8 cellular contexts compared by ENCODE assay signal in the genomic region with DNA sequence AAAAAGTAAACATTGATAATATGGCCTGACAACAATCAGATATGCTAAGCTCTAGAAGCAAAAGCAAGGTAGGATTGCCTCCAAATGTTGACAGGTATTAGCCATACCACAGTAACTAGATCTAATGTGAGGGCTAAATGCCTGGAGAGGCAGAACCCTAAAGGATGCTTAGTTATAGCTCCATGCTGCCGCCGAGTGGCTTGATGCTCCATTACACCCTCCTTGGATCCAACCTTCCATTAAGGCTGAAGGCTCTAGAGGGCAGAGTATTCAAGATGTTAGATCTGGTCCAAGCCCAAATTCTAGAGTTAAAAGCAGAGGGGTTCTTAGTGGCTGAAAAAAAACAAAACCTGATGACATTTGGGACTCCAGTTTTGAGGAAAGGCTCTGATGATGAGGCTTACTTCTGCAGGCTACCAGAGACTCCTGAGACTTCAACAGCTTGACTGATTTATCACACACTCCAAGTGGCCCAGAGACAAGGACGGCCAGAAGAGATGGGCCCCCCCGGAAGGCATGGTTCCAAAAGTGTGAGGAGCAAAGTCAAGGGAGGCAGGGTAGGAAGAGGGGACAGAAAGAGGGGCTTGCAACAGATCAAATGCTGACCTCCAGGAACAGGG. TPM values are rescaled to one million over a fixed set of nuclear protein-coding genes. Genes with fewer than 3 reads are reported as not detected.
A peak's percentile ranks its signal among the peaks of the same experiment; 100 is the strongest.
DNase-seq lines count a peak whose midpoint lies in the region; ATAC-seq and TF ChIP-seq lines count a peak whose summit lies in the region.

No MANE protein-coding gene starts in this region.

- H3K27me3 Mint-ChIP-seq in CD8-positive, alpha-beta T cell (ENCODE audit: low read depth): no peaks in the 10 kb centered on the region
- H3K27me3 Mint-ChIP-seq in activated T-helper 1 cell treated with anti-CD3 and anti-CD28 coated beads, Interleukin-12 subunit alpha, Interleukin-12 subunit beta, Interleukin-2, Interleukin-4 antibody, amounts not matched to agents 30 ng/mL and 10 ng/mL and 1 ng/mL, durations not matched to agents 14 hours and 24 hours and 36 hours (ENCODE audit: insufficient read depth): peaks cover 3% of the 10 kb centered on the region
- peaks cover 27% of the 10 kb centered on the region for H3K27me3 Mint-ChIP-seq in osteocyte (ENCODE audit: unreplicated experiment)

- no peak overlapping the region for H2BK15ac ChIP-seq in IMR-90 (ENCODE audit: low read depth, low read length)

- no peak overlapping the region for H4K91ac ChIP-seq in IMR-90 (ENCODE audit: insufficient read depth, low read depth, low read length)

- no peak overlapping the region for H3K9ac ChIP-seq in IMR-90 (ENCODE audit: low read depth, low read length)

- H3K27ac ChIP-seq in CD8-positive, alpha-beta T cell (ENCODE audit: low read depth, low read length): no peak overlapping the region
- no peak overlapping the region for H3K27ac ChIP-seq in IMR-90 (ENCODE audit: insufficient read depth, low read length)
- H3K27ac ChIP-seq in upper lobe of right lung: no peak overlapping the region

- H2AK5ac ChIP-seq in IMR-90 (ENCODE audit: low read depth, low read length): no peak overlapping the region

- TF ChIP-seq RAD21 in IMR-90 (IDR thresholded peaks at IDR 0.05; ENCODE audit: low read length): peak; percentile 81

- no CpG with 5 or more reads among the region's 4 CpGs for WGBS in IMR-90 (ENCODE audit: extremely low coverage in 2 of 2, insufficient read length in 1 of 2), 2 experiments

- H3K79me1 ChIP-seq in IMR-90 (ENCODE audit: low read depth in 1 of 2, low read length in 2 of 2): no peaks in the 10 kb centered on the region

- H3K4me2 ChIP-seq in IMR-90 (ENCODE audit: low read depth, low read length): no peak overlapping the region

- dilution Hi-C loops in IMR-90 (cut with HindIII; ENCODE audit: low sequenced_read_pairs, unreplicated experiment): no loop called here

- intact Hi-C loops in CD8-positive, alpha-beta T cell (cut with DNase I, micrococcal nuclease): loop anchor here (1.0 to 10.0 kb wide), 11 partner anchors 36 to 614 kb away; partner anchors contain the start of gene ZC3H13 (in 2 of the 2)
- intact Hi-C loops in IMR-90 (cut with micrococcal nuclease) (loop anchor here (1.0 to 2.0 kb wide), 4 partner anchors 201 to 615 kb away; no protein-coding TSS in a partner anchor), upper lobe of right lung (cut with DNase I) (no loop called here)
- intact Hi-C loops in activated T-helper 1 cell treated with anti-CD3 and anti-CD28 coated beads, Interleukin-12 subunit alpha, Interleukin-12 subunit beta, Interleukin-2, Interleukin-4 antibody, amounts not matched to agents 30 ng/mL and 10 ng/mL and 1 ng/mL, durations not matched to agents 14 hours and 24 hours and 36 hours (cut with micrococcal nuclease): loop anchor here (1.0 to 10.0 kb wide), 6 partner anchors 36 to 614 kb away; no protein-coding TSS in a partner anchor

- H4K5ac ChIP-seq in IMR-90 (ENCODE audit: low read depth, low read length): no peak overlapping the region

- H3K4me3 Mint-ChIP-seq in CD8-positive, alpha-beta T cell: no peak overlapping the region
- H3K4me3 Mint-ChIP-seq in activated T-helper 1 cell treated with anti-CD3 and anti-CD28 coated beads, Interleukin-12 subunit alpha, Interleukin-12 subunit beta, Interleukin-2, Interleukin-4 antibody, amounts not matched to agents 30 ng/mL and 10 ng/mL and 1 ng/mL, durations not matched to agents 14 hours and 24 hours and 36 hours: no peak overlapping the region
- H3K4me3 Mint-ChIP-seq in osteocyte (ENCODE audit: unreplicated experiment): no peak overlapping the region

- peak; percentile 80 for TF ChIP-seq CTCF in CD8-positive, alpha-beta T cell (IDR thresholded peaks at IDR 0.05)
- peak; percentile 93 for TF ChIP-seq CTCF in IMR-90 (conservative IDR thresholded peaks at IDR 0.05; ENCODE audit: low read depth, low read length)
- peak; percentile 97 for TF ChIP-seq CTCF in fibroblast of villous mesenchyme (IDR thresholded peaks at IDR 0.05; ENCODE audit: insufficient read depth, low read depth, low read length)
- TF ChIP-seq CTCF in osteocyte (IDR thresholded peaks at IDR 0.05): peak; percentile 87
- peak; percentile 74 for TF ChIP-seq CTCF in upper lobe of right lung (IDR thresholded peaks at IDR 0.05)

- H3K56ac ChIP-seq in IMR-90 (ENCODE audit: extremely low read depth, insufficient read depth, low read length): no peak overlapping the region

- H3K14ac ChIP-seq in IMR-90 (replicated peaks; ENCODE audit: low read depth, low read length): no peak overlapping the region

- H4K8ac ChIP-seq in IMR-90 (ENCODE audit: low read depth in 2 of 2, low read length in 2 of 2): no peak overlapping the region

- peaks cover 34% of the 10 kb centered on the region for H3K36me3 ChIP-seq in CD8-positive, alpha-beta T cell (ENCODE audit: insufficient read depth, low read length)
- no peaks in the 10 kb centered on the region for H3K36me3 ChIP-seq in IMR-90 (ENCODE audit: control insufficient read depth, insufficient read depth, low read length)
- peaks cover 14% of the 10 kb centered on the region for H3K36me3 ChIP-seq in upper lobe of right lung

- CTCF ChIA-PET in CD8-positive, alpha-beta T cell (lab: Charles Lee): interaction anchor here (0.6 to 3.1 kb wide), 34 partner anchors 9 to 503 kb away, joined by 3 to 14 read pairs (median 4); partner anchors contain the start of gene ZC3H13
- CTCF ChIA-PET in IMR-90 (lab: Yijun Ruan, JAX): interaction anchor here (0.6 to 1.6 kb wide), 10 partner anchors 8 to 514 kb away, joined by 3 to 9 read pairs (median 4); no protein-coding TSS in a partner anchor

- H3K4me1 Mint-ChIP-seq in CD8-positive, alpha-beta T cell (ENCODE audit: low read depth): peaks cover 56% of the 10 kb centered on the region
- peaks cover 25% of the 10 kb centered on the region for H3K4me1 Mint-ChIP-seq in activated T-helper 1 cell treated with anti-CD3 and anti-CD28 coated beads, Interleukin-12 subunit alpha, Interleukin-12 subunit beta, Interleukin-2, Interleukin-4 antibody, amounts not matched to agents 30 ng/mL and 10 ng/mL and 1 ng/mL, durations not matched to agents 14 hours and 24 hours and 36 hours (ENCODE audit: low read depth)
- H3K4me1 Mint-ChIP-seq in osteocyte (ENCODE audit: unreplicated experiment): no peaks in the 10 kb centered on the region

- no peak overlapping the region for H2AFZ ChIP-seq in IMR-90 (replicated peaks; ENCODE audit: low read length, poor library complexity)

- DNase-seq in CD8-positive, alpha-beta T cell: peak; percentile 45 to 79 (median 71)
- DNase-seq in IMR-90 (peak; percentile 68), RPMI7951 (ENCODE audit: low read depth) (peak; percentile 61), fibroblast of villous mesenchyme (ENCODE audit: low read depth) (peak; percentile 75), osteocyte (ENCODE audit: extremely low spot score, unreplicated experiment) (peak; percentile 87), upper lobe of right lung (peak; percentile 83)
- peak; percentile 38 for DNase-seq in activated T-helper 1 cell treated with anti-CD3 and anti-CD28 coated beads, Interleukin-12 subunit alpha, Interleukin-12 subunit beta, Interleukin-2, Interleukin-4 antibody, amounts not matched to agents 30 ng/mL and 10 ng/mL and 1 ng/mL, durations not matched to agents 14 hours and 24 hours and 36 hours (ENCODE audit: low spot score)

- H2BK20ac ChIP-seq in IMR-90 (ENCODE audit: low read depth, low read length): no peak overlapping the region

- no peak overlapping the region for H2BK120ac ChIP-seq in IMR-90 (ENCODE audit: low read depth, low read length)

- H3K4ac ChIP-seq in IMR-90 (ENCODE audit: low read depth, low read length): no peak overlapping the region

- H3K9me3 ChIP-seq in CD8-positive, alpha-beta T cell (ENCODE audit: low read length): no peaks in the 10 kb centered on the region
- H3K9me3 ChIP-seq in IMR-90 (ENCODE audit: control insufficient read depth, insufficient read depth, low read length) (no peaks in the 10 kb centered on the region), upper lobe of right lung (no peaks in the 10 kb centered on the region)

- H4K20me1 ChIP-seq in IMR-90 (ENCODE audit: insufficient read depth, low read length): no peaks in the 10 kb centered on the region

- ATAC-seq in CD8-positive, alpha-beta T cell: peak; percentile 95
- ATAC-seq in GM19372 (IDR thresholded peaks at IDR 0.05; ENCODE audit: low read depth, unreplicated experiment): peak; percentile 59
- ATAC-seq in IMR-90 (ENCODE audit: low read depth): peak; percentile 100
- peak; percentile 95 for ATAC-seq in upper lobe of right lung

- no peak overlapping the region for H3K23ac ChIP-seq in IMR-90 (ENCODE audit: low read depth, low read length)

- no peaks in the 10 kb centered on the region for H3K9me3 Mint-ChIP-seq in CD8-positive, alpha-beta T cell
- no peaks in the 10 kb centered on the region for H3K9me3 Mint-ChIP-seq in activated T-helper 1 cell treated with anti-CD3 and anti-CD28 coated beads, Interleukin-12 subunit alpha, Interleukin-12 subunit beta, Interleukin-2, Interleukin-4 antibody, amounts not matched to agents 30 ng/mL and 10 ng/mL and 1 ng/mL, durations not matched to agents 14 hours and 24 hours and 36 hours
- H3K9me3 Mint-ChIP-seq in osteocyte (ENCODE audit: unreplicated experiment): no peaks in the 10 kb centered on the region

- no peak overlapping the region for H3K18ac ChIP-seq in IMR-90 (ENCODE audit: low read depth, low read length)

- H3K4me3 ChIP-seq in CD8-positive, alpha-beta T cell (ENCODE audit: low read depth, low read length): no peak overlapping the region
- H3K4me3 ChIP-seq in IMR-90 (ENCODE audit: insufficient read depth, low read depth, low read length) (no peak overlapping the region), fibroblast of villous mesenchyme (ENCODE audit: low read depth, low read length) (no peak overlapping the region), upper lobe of right lung (no peak overlapping the region)

- no peaks in the 10 kb centered on the region for H3K9me1 ChIP-seq in IMR-90 (ENCODE audit: insufficient read depth, low read length)

- no peak for TF ChIP-seq POLR2A in IMR-90 (IDR thresholded peaks at IDR 0.05; ENCODE audit: low read depth, low read length)

- peaks cover 31% of the 10 kb centered on the region for H3K4me1 ChIP-seq in CD8-positive, alpha-beta T cell (ENCODE audit: insufficient read depth, low read length)
- H3K4me1 ChIP-seq in IMR-90 (ENCODE audit: control insufficient read depth, insufficient read depth, low read length) (no peaks in the 10 kb centered on the region), upper lobe of right lung (peaks cover 5% of the 10 kb centered on the region)

- H2BK5ac ChIP-seq in IMR-90 (ENCODE audit: low read depth, low read length, poor library complexity, severe bottlenecking): no peak overlapping the region

- POLR2A ChIA-PET in CD8-positive, alpha-beta T cell (lab: Charles Lee): interaction anchor here (0.8 to 1.3 kb wide), 7 partner anchors 9 to 46 kb away, joined by 3 read pairs; no protein-coding TSS in a partner anchor
- POLR2A ChIA-PET in IMR-90 (lab: Charles Lee; ENCODE audit: unreplicated experiment): no interaction called here

- no peak overlapping the region for H2AK9ac ChIP-seq in IMR-90 (replicated peaks; ENCODE audit: low read depth, low read length, poor library complexity)

- in situ Hi-C loops in IMR-90 (cut with MboI; ENCODE audit: low sequenced_read_pairs): loop anchor here (10.0 kb wide), 1 partner anchor 502 kb away; no protein-coding TSS in a partner anchor

- no peaks in the 10 kb centered on the region for H3K27me3 ChIP-seq in CD8-positive, alpha-beta T cell (ENCODE audit: insufficient read depth, low read length)
- H3K27me3 ChIP-seq in IMR-90 (ENCODE audit: control insufficient read depth, insufficient read depth, low read length): peaks cover 14% of the 10 kb centered on the region
- H3K27me3 ChIP-seq in upper lobe of right lung: no peaks in the 10 kb centered on the region

- H3K36me3 Mint-ChIP-seq in CD8-positive, alpha-beta T cell: peaks cover 58% of the 10 kb centered on the region
- H3K36me3 Mint-ChIP-seq in activated T-helper 1 cell treated with anti-CD3 and anti-CD28 coated beads, Interleukin-12 subunit alpha, Interleukin-12 subunit beta, Interleukin-2, Interleukin-4 antibody, amounts not matched to agents 30 ng/mL and 10 ng/mL and 1 ng/mL, durations not matched to agents 14 hours and 24 hours and 36 hours (ENCODE audit: low read depth): peaks cover 51% of the 10 kb centered on the region
- no peaks in the 10 kb centered on the region for H3K36me3 Mint-ChIP-seq in osteocyte (ENCODE audit: unreplicated experiment)

- H3K27ac Mint-ChIP-seq in CD8-positive, alpha-beta T cell: peak overlapping the region; percentile 77
- H3K27ac Mint-ChIP-seq in activated T-helper 1 cell treated with anti-CD3 and anti-CD28 coated beads, Interleukin-12 subunit alpha, Interleukin-12 subunit beta, Interleukin-2, Interleukin-4 antibody, amounts not matched to agents 30 ng/mL and 10 ng/mL and 1 ng/mL, durations not matched to agents 14 hours and 24 hours and 36 hours: peak overlapping the region; percentile 19
- no peak overlapping the region for H3K27ac Mint-ChIP-seq in osteocyte (ENCODE audit: unreplicated experiment)

- no TSS peak for BruUV-seq in IMR-90 (replicated peaks; lab: Mats Ljungman, UMichigan)

RNA-seq across cellular contexts. Expression of gene CPB2, which starts 21.8 kb away (rescaled TPM):
- total RNA-seq in CD8-positive, alpha-beta T cell: not detected
- total RNA-seq in IMR-90 (2012; rRNA removed) (not detected in 2 replicates), fibroblast of villous mesenchyme (not detected in 2 replicates), osteocyte (not detected in 2 replicates), upper lobe of right lung (74.4 TPM)
- not detected in 2 replicates for polyA plus RNA-seq in IMR-90 (2012; rRNA removed)
- not detected in 2 replicates for polyA plus RNA-seq in IMR-90 (2012; cell fraction: cytosol; rRNA removed)
- polyA plus RNA-seq in IMR-90 (2012; cell fraction: nucleus; rRNA removed; ENCODE audit: low replicate concordance): not detected in 2 replicates
- not detected in 2 replicates for total RNA-seq in RPMI7951 (2014; rRNA removed; shearing (Covaris generic))
- not detected in 2 replicates for total RNA-seq in activated T-helper 1 cell treated with anti-CD3 and anti-CD28 coated beads, Interleukin-12 subunit alpha, Interleukin-12 subunit beta, Interleukin-2, Interleukin-4 antibody, amounts not matched to agents 30 ng/mL and 10 ng/mL and 1 ng/mL, durations not matched to agents 14 hours and 24 hours and 36 hours

RNA-seq across cellular contexts. Expression of gene LCP1, which starts 55.3 kb away (rescaled TPM):
- 100 to 1,000 TPM; 241 to 252 TPM for total RNA-seq in CD8-positive, alpha-beta T cell
- total RNA-seq in IMR-90 (2012; rRNA removed) (not detected in 2 replicates), fibroblast of villous mesenchyme (17.7 and 44.9 TPM in 2 replicates), osteocyte (0.08 TPM in 1 of 2 replicates, not detected in the other), upper lobe of right lung (234 TPM)
- not detected in 2 replicates for polyA plus RNA-seq in IMR-90 (2012; rRNA removed)
- not detected in 2 replicates for polyA plus RNA-seq in IMR-90 (2012; cell fraction: cytosol; rRNA removed)
- polyA plus RNA-seq in IMR-90 (2012; cell fraction: nucleus; rRNA removed; ENCODE audit: low replicate concordance): not detected in 2 replicates
- total RNA-seq in RPMI7951 (2014; rRNA removed; shearing (Covaris generic)): 65.9 and 75.0 TPM in 2 replicates
- total RNA-seq in activated T-helper 1 cell treated with anti-CD3 and anti-CD28 coated beads, Interleukin-12 subunit alpha, Interleukin-12 subunit beta, Interleukin-2, Interleukin-4 antibody, amounts not matched to agents 30 ng/mL and 10 ng/mL and 1 ng/mL, durations not matched to agents 14 hours and 24 hours and 36 hours: 758 and 774 TPM in 2 replicates

Comparison
In these comparisons a context has a peak if more than half of its experiments do, and no peak if none do; other contexts are left out.
1. RNA of gene CPB2, which starts 21.8 kb away (total RNA-seq): 74.4 TPM in upper lobe of right lung (single experiment); not detected in CD8-positive, alpha-beta T cell, not detected in IMR-90, not detected in RPMI7951, not detected in activated T-helper 1 cell treated with anti-CD3 and anti-CD28 coated beads, Interleukin-12 subunit alpha, Interleukin-12 subunit beta, Interleukin-2, Interleukin-4 antibody, amounts not matched to agents 30 ng/mL and 10 ng/mL and 1 ng/mL, durations not matched to agents 14 hours and 24 hours and 36 hours, not detected in fibroblast of villous mesenchyme and not detected in osteocyte; every median in the first group is over 10 times any median in the second.
2. RNA of gene LCP1, which starts 55.3 kb away (total RNA-seq): 758 to 774 TPM in activated T-helper 1 cell treated with anti-CD3 and anti-CD28 coated beads, Interleukin-12 subunit alpha, Interleukin-12 subunit beta, Interleukin-2, Interleukin-4 antibody, amounts not matched to agents 30 ng/mL and 10 ng/mL and 1 ng/mL, durations not matched to agents 14 hours and 24 hours and 36 hours, 241 to 252 TPM in CD8-positive, alpha-beta T cell, 234 TPM in upper lobe of right lung (single experiment), 65.9 to 75.0 TPM in RPMI7951 and 17.7 to 44.9 TPM in fibroblast of villous mesenchyme; 0.08 TPM in osteocyte and not detected in IMR-90; every median in the first group is over 10 times any median in the second.
3. Peak in every context shown above with its lines, with median percentiles within 50 percentile points of each other: ATAC-seq, DNase-seq and CTCF ChIP-seq.